11 cellular contexts compared by ENCODE assay signal in the genomic region with DNA sequence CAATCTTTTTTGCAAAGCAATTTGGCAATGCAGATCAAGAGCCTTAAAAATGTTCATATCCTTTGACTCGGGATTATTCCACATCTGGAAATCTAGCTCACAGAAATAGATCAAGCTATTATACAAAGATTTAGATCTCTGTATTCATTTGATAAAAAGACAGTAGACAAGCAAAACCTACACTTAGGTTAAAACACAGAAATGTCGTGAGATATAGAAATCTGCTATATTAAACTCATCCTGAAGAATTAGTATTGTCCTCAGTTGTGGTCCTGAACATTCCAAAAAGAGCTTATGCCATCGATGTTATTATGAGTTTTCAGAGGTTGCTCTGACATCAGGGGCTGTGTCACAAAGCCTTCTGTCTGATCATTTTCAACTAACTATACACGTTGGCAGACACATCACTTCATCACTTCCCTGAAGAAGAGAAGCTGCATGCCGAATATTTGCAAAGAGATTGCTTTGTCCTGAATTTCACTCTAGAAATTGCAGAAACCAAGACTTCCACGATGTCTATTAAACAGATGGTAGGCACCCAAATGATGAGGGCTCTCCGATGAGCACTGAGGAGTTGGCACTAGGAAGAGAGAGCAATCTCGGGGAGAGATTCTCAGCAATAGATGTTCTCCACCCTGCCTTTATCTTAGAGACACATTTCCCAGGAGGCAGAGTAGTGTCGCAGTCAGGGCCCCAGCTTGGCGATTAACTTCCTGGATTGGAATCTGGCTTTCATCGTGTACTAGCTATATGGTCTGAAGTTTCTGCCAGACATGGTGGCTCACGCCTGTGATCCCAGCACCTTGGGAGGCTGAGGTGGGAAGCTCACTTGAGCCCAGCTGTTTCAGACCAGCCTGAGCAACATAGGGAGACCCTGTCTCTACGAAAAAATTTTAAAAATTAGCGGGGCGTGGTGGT. TPM values are rescaled to one million over a fixed set of nuclear protein-coding genes. Genes with fewer than 3 reads are reported as not detected.
DNase-seq lines count a peak whose midpoint lies in the region; ATAC-seq and TF ChIP-seq lines count a peak whose summit lies in the region.
"Had no signal": no experiment of that assay in that cellular context is flagged by ENCODE, and none has a peak within 500 bp of the region (broad histone marks: within the 10 kb centered on the region; RNA-seq: fewer than 3 reads in every experiment).

No MANE protein-coding gene starts in this region.

- H3K4me3 Mint-ChIP-seq in MCF 10A (ENCODE audit: unreplicated experiment) (peak overlapping the region; percentile 95), WTC11 (peak overlapping the region; percentile 91), immature natural killer cell (peak overlapping the region; percentile 84 to 89 (median 84))

- peaks cover 28% of the 10 kb centered on the region for H3K4me1 Mint-ChIP-seq in MCF 10A (ENCODE audit: insufficient read depth, unreplicated experiment)
- peaks cover 32% of the 10 kb centered on the region for H3K4me1 Mint-ChIP-seq in WTC11
- peaks cover 20 to 26% of the 10 kb centered on the region in 2 donors for H3K4me1 Mint-ChIP-seq in immature natural killer cell

- H3K27ac ChIP-seq in mammary epithelial cell (ENCODE audit: insufficient read depth, low read depth, low read length) (no peak overlapping the region), subcutaneous abdominal adipose tissue (ENCODE audit: low read depth, low read length) (peak overlapping the region; percentile 23)

- CTCF ChIA-PET in MCF 10A (lab: Yijun Ruan, JAX), result interaction anchor here (0.6 to 1.9 kb wide), 15 partner anchors 8 to 412 kb away, joined by 3 to 16 read pairs (median 3); partner anchors contain the start of gene EFCAB9
- CTCF ChIA-PET in mammary epithelial cell (lab: Charles Lee; ENCODE audit: low non-redundant PET), result interaction anchor here (0.9 kb wide), 1 partner anchor 139 kb away, joined by 6 read pairs; no protein-coding TSS in a partner anchor
- CTCF ChIA-PET in WTC11 (lab: Charles Lee), result interaction anchor here (1.2 to 1.5 kb wide), 3 partner anchors 8 to 166 kb away, joined by 4 to 6 read pairs (median 5); no protein-coding TSS in a partner anchor

- H3K4me3 ChIP-seq in mammary epithelial cell (replicated peaks in 1 of 3; ENCODE audit: insufficient read depth in 1 of 3, low read depth in 2 of 3, low read length in 3 of 3) (no peak overlapping the region), subcutaneous abdominal adipose tissue (ENCODE audit: low read depth in 1 of 5, low read length in 5 of 5) (peak overlapping the region in 2 of 5 donors; percentile 84 to 94)

- H3K27me3 ChIP-seq in mammary epithelial cell (ENCODE audit: insufficient read depth, low read length) (no peaks in the 10 kb centered on the region), subcutaneous abdominal adipose tissue (ENCODE audit: control insufficient read depth in 5 of 5, insufficient read depth in 4 of 5, low read length in 5 of 5) (no peaks in the 10 kb centered on the region)

- no peak overlapping the region for H3K4me2 ChIP-seq in mammary epithelial cell (ENCODE audit: insufficient read depth, low read depth, low read length)

- H3K27ac Mint-ChIP-seq in MCF 10A (ENCODE audit: low read depth, unreplicated experiment) (no peak overlapping the region), WTC11 (0 out of 2 replicates have a peak overlapping the region, but pooled peaks have one; percentile 32), immature natural killer cell (peak overlapping the region in 3 of 6 donors; percentile 0 to 74 (median 63))

- no peak overlapping the region for H2AFZ ChIP-seq in mammary epithelial cell (ENCODE audit: low read depth, low read length)

- intact Hi-C loops in MCF 10A (cut with micrococcal nuclease) (no loop called here), mammary epithelial cell (cut with micrococcal nuclease) (no loop called here)

- POLR2A ChIA-PET in MCF 10A (lab: Yijun Ruan, JAX), result interaction anchor here (0.7 to 1.9 kb wide), 7 partner anchors 8 to 352 kb away, joined by 3 to 11 read pairs (median 4); no protein-coding TSS in a partner anchor
- POLR2A ChIA-PET in WTC11 (lab: Charles Lee), result no interaction called here

- H3K36me3 ChIP-seq in mammary epithelial cell (ENCODE audit: insufficient read depth, low read length), result no peaks in the 10 kb centered on the region
- H3K36me3 ChIP-seq in subcutaneous abdominal adipose tissue (ENCODE audit: control insufficient read depth in 5 of 5, insufficient read depth in 5 of 5, low read length in 5 of 5), result no peaks in the 10 kb centered on the region

- no peaks in the 10 kb centered on the region for H4K20me1 ChIP-seq in mammary epithelial cell (ENCODE audit: insufficient read depth, low read length)

- H3K9ac ChIP-seq in mammary epithelial cell (ENCODE audit: insufficient read depth, low read length) (no peak overlapping the region), subcutaneous abdominal adipose tissue (ENCODE audit: low read length in 5 of 5) (peak overlapping the region in 1 of 5 donors; percentile 3)

- dilution Hi-C loops in mammary epithelial cell (cut with HindIII; ENCODE audit: low sequenced_read_pairs), result no loop called here

- H3K4me1 ChIP-seq in mammary epithelial cell (ENCODE audit: insufficient read depth, low read length) (peaks cover 10% of the 10 kb centered on the region), subcutaneous abdominal adipose tissue (ENCODE audit: control insufficient read depth in 5 of 5, insufficient read depth in 5 of 5, low read length in 5 of 5) (peaks cover 0 to 34% (median 23%) of the 10 kb centered on the region in 5 donors)

- DNase-seq in MCF 10A (ENCODE audit: unreplicated experiment) (no peak), mammary epithelial cell (no peak), WTC11 (ENCODE audit: low spot score) (no peak), immature natural killer cell (no peak), SHP77 (lab: John Stamatoyannopoulos, UW) (no peak), KBM-7 (no peak)
- DNase-seq: activated gamma-delta T cell, C1 segment of cervical spinal cord, NCI-H526 had no signal

- 91% methylated on average over 15 of the region's 15 CpGs for WGBS in mammary epithelial cell (ENCODE audit: low coverage, missing lambda C conversion rate)

- ATAC-seq in WTC11 (no peak), GM18502 (IDR thresholded peaks at IDR 0.05; ENCODE audit: poor library complexity, unreplicated experiment) (no peak)

- H3K36me3 Mint-ChIP-seq in MCF 10A (ENCODE audit: insufficient read depth, unreplicated experiment) (no peaks in the 10 kb centered on the region), WTC11 (no peaks in the 10 kb centered on the region), immature natural killer cell (peaks cover 0 to 3% (median 0%) of the 10 kb centered on the region in 3 donors)

- no peak for TF ChIP-seq CTCF in MCF 10A (IDR thresholded peaks at IDR 0.05; ENCODE audit: unreplicated experiment)
- TF ChIP-seq CTCF in mammary epithelial cell (conservative IDR thresholded peaks at IDR 0.05 in 1 of 2, IDR thresholded peaks at IDR 0.05 in 1 of 2; ENCODE audit: extremely low read depth in 1 of 2, insufficient read depth in 1 of 2, low read depth in 1 of 2, low read length in 2 of 2), result no peak
- TF ChIP-seq CTCF in WTC11 (IDR thresholded peaks at IDR 0.05), result no peak

- H3K79me2 ChIP-seq in mammary epithelial cell (ENCODE audit: insufficient read depth, low read length), result peaks cover 31% of the 10 kb centered on the region

- no peaks in the 10 kb centered on the region for H3K27me3 Mint-ChIP-seq in MCF 10A (ENCODE audit: insufficient read depth, unreplicated experiment)
- H3K27me3 Mint-ChIP-seq in WTC11 (ENCODE audit: low read depth), result peaks cover 10% of the 10 kb centered on the region
- H3K27me3 Mint-ChIP-seq in immature natural killer cell (ENCODE audit: low read depth in 3 of 3), result peaks cover 2 to 3% (median 3%) of the 10 kb centered on the region in 3 donors

- no TSS peak for BruUV-seq in MCF 10A (replicated peaks; lab: Mats Ljungman, UMichigan)
- BruUV-seq in mammary epithelial cell (replicated peaks; lab: Mats Ljungman, UMichigan), result no TSS peak

- H3K9me3 Mint-ChIP-seq in MCF 10A (ENCODE audit: unreplicated experiment), result no peaks in the 10 kb centered on the region
- no peaks in the 10 kb centered on the region for H3K9me3 Mint-ChIP-seq in WTC11
- no peaks in the 10 kb centered on the region for H3K9me3 Mint-ChIP-seq in immature natural killer cell

- in situ Hi-C loops in mammary epithelial cell (cut with MboI; ENCODE audit: low sequenced_read_pairs in 2 of 2) (loop anchor here in 1 of 2 donors (25.0 kb wide), 1 partner anchor 173 kb away; no protein-coding TSS in a partner anchor), KBM-7 (cut with MboI; ENCODE audit: low pct_unique_long_range_greater_than_20kb, low sequenced_read_pairs) (no loop called here)

- H3K9me3 ChIP-seq in mammary epithelial cell (replicated peaks; ENCODE audit: insufficient read depth, low read length) (no peaks in the 10 kb centered on the region), subcutaneous abdominal adipose tissue (ENCODE audit: control insufficient read depth in 5 of 5, low read length in 5 of 5) (no peaks in the 10 kb centered on the region)

TF ChIP-seq in WTC11, 78 proteins besides CTCF, POLR2A, EP300 and RAD21 (continues in another document):
- TF ChIP-seq, protein P1, sequence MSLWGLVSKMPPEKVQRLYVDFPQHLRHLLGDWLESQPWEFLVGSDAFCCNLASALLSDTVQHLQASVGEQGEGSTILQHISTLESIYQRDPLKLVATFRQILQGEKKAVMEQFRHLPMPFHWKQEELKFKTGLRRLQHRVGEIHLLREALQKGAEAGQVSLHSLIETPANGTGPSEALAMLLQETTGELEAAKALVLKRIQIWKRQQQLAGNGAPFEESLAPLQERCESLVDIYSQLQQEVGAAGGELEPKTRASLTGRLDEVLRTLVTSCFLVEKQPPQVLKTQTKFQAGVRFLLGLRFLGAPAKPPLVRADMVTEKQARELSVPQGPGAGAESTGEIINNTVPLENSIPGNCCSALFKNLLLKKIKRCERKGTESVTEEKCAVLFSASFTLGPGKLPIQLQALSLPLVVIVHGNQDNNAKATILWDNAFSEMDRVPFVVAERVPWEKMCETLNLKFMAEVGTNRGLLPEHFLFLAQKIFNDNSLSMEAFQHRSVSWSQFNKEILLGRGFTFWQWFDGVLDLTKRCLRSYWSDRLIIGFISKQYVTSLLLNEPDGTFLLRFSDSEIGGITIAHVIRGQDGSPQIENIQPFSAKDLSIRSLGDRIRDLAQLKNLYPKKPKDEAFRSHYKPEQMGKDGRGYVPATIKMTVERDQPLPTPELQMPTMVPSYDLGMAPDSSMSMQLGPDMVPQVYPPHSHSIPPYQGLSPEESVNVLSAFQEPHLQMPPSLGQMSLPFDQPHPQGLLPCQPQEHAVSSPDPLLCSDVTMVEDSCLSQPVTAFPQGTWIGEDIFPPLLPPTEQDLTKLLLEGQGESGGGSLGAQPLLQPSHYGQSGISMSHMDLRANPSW (CRISPR knock-in tag; conservative IDR thresholded peaks at IDR 0.05; ENCODE audit: low read depth), result no peak
- no peak for TF ChIP-seq FOXK1 (CRISPR knock-in tag; IDR thresholded peaks at IDR 0.05)
- no peak for TF ChIP-seq ETV6 (CRISPR knock-in tag; IDR thresholded peaks at IDR 0.05)
- no peak for TF ChIP-seq ZBTB21 (CRISPR knock-in tag; IDR thresholded peaks at IDR 0.05; ENCODE audit: borderline replicate concordance)
- no peak for TF ChIP-seq ZNF423 (CRISPR knock-in tag; IDR thresholded peaks at IDR 0.05)

RNA-seq across cellular contexts. Expression of gene UBTD2, which starts 1.9 kb away (rescaled TPM):
- 23.3 and 24.1 TPM in 2 replicates for total RNA-seq in MCF 10A (2022)
- 10 to 100 TPM; 15.5 to 17.8 TPM for total RNA-seq in mammary epithelial cell
- polyA plus RNA-seq in mammary epithelial cell, result 8.9 TPM
- polyA minus RNA-seq in mammary epithelial cell, result 4.7 TPM
- 22.7 to 26.2 TPM (median 25.9 TPM) in 3 replicates for total RNA-seq in WTC11 (2021)
- 1 to 10 TPM; 1.5 TPM for polyA plus RNA-seq in immature natural killer cell
